ENCODE assay signal across 1 cellular context in genomic region chr9:87140605-87141109, GRCh38.
TF ChIP-seq lines count a peak whose summit lies in the region.

No MANE protein-coding gene starts in this region.

TF ChIP-seq in WTC11, 78 proteins besides CTCF, POLR2A, EP300 and RAD21 (continued from another document):
- TF ChIP-seq USF1 (CRISPR knock-in tag; IDR thresholded peaks at IDR 0.05) (no peak), ZBTB43 (CRISPR knock-in tag; IDR thresholded peaks at IDR 0.05) (no peak)
TF ChIP-seq in WTC11: peak in this region for 0.
